27 cellular contexts compared by ENCODE assay signal in the genomic region with DNA sequence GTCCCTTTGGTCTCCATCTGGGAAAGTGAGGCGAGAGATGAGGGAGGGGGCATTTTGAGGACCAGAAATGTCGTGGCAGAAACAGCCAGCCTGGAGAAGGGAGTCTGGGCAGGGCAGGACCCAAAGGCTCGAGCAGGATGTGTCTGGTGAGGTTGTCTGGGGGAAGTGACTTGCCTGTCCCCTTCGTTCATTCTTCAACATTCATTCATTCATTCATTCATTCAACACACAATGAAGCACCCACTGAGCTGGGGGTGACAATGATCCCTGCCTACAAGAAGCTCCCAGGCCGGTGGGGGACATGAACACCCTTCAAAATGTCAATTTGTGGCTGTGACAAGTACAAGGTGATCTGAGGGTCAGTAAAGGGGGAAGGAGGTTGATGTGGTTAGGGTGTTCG.
DNase-seq lines count a peak whose midpoint lies in the region; ATAC-seq and TF ChIP-seq lines count a peak whose summit lies in the region.
"Had no signal": no experiment of that assay in that cellular context is flagged by ENCODE, and none has a peak within 500 bp of the region (broad histone marks: within the 10 kb centered on the region; RNA-seq: fewer than 3 reads in every experiment).

No MANE protein-coding gene starts in this region.

- H4K20me1 ChIP-seq in BLaER1 (peaks cover 8% of the 10 kb centered on the region; the same call in 1 of the 2 replicates), osteoblast (ENCODE audit: insufficient read depth, low read length) (no peaks in the 10 kb centered on the region)

- H3K27ac ChIP-seq in BLaER1 (no peak overlapping the region), caudate nucleus (ENCODE audit: low read depth, low read length) (peak overlapping the region; percentile 14), osteoblast (ENCODE audit: low read depth, low read length) (no peak overlapping the region)
- H3K27ac ChIP-seq: parathyroid adenoma, tibial artery had no signal

- CTCF ChIA-PET in Caco-2 (lab: Charles Lee) = interaction anchor here (0.5 to 0.9 kb wide), 2 partner anchors 80 to 84 kb away, joined by 3 to 6 read pairs; partner anchors contain the start of gene CEBPB

- peaks cover 23% of the 10 kb centered on the region for H3K4me1 Mint-ChIP-seq in Caco-2 (ENCODE audit: low read depth, unreplicated experiment)

- BruUV-seq in Caco-2 (replicated peaks; lab: Mats Ljungman, UMichigan) = no TSS peak

- H3K9me3 Mint-ChIP-seq in Caco-2 (ENCODE audit: unreplicated experiment) = no peaks in the 10 kb centered on the region
- H3K9me3 Mint-ChIP-seq: activated naive CD8-positive, alpha-beta T cell treated with anti-CD3 and anti-CD28 coated beads, Interleukin-2, amount 10 ng/mL, durations not matched to agents 7 days and 5 days had no signal

- no peaks in the 10 kb centered on the region for H3K79me2 ChIP-seq in osteoblast (ENCODE audit: insufficient read depth, low read length)
- H3K79me2 ChIP-seq: parathyroid adenoma had no signal

- TF ChIP-seq CTCF in Caco-2 (IDR thresholded peaks at IDR 0.05; ENCODE audit: insufficient read depth in 1 of 2, low read depth in 1 of 2, low read length in 1 of 2, severe bottlenecking in 1 of 2, unreplicated experiment in 1 of 2) (no peak), osteoblast (IDR thresholded peaks at IDR 0.05; ENCODE audit: extremely low read depth, low read depth, low read length) (no peak)

- H3K9me3 ChIP-seq in BLaER1 (no peaks in the 10 kb centered on the region), Caco-2 (no peaks in the 10 kb centered on the region), osteoblast (ENCODE audit: low read depth, low read length) (no peaks in the 10 kb centered on the region)
- H3K9me3 ChIP-seq: esophagus muscularis mucosa, heart right ventricle, tibial artery had no signal

- H3K27me3 ChIP-seq in BLaER1 = 0 out of 2 replicates have a peak, but pooled peaks cover 9% of the 10 kb centered on the region
- no peaks in the 10 kb centered on the region for H3K27me3 ChIP-seq in Caco-2 (replicated peaks; ENCODE audit: control insufficient read depth, insufficient read depth, low read length)
- no peaks in the 10 kb centered on the region for H3K27me3 ChIP-seq in osteoblast (ENCODE audit: insufficient read depth, low read length)
- H3K27me3 ChIP-seq: heart right ventricle, tibial artery had no signal

- H3K4me3 Mint-ChIP-seq in Caco-2 (ENCODE audit: unreplicated experiment) = no peak overlapping the region
- H3K4me3 Mint-ChIP-seq: activated naive CD8-positive, alpha-beta T cell treated with anti-CD3 and anti-CD28 coated beads, Interleukin-2, amount 10 ng/mL, durations not matched to agents 7 days and 5 days had no signal

- peak overlapping the region; percentile 2 for H3K27ac Mint-ChIP-seq in Caco-2 (ENCODE audit: unreplicated experiment)
- H3K27ac Mint-ChIP-seq: activated naive CD8-positive, alpha-beta T cell treated with anti-CD3 and anti-CD28 coated beads, Interleukin-2, amount 10 ng/mL, durations not matched to agents 7 days and 5 days had no signal

- no peak overlapping the region for H3K9ac ChIP-seq in BLaER1
- H3K9ac ChIP-seq: parathyroid adenoma had no signal

- ATAC-seq in GM21529 (IDR thresholded peaks at IDR 0.05; ENCODE audit: unreplicated experiment) (no peak), HG03460 (IDR thresholded peaks at IDR 0.05; ENCODE audit: unreplicated experiment) (no peak)

- peaks cover 62% of the 10 kb centered on the region for H3K4me1 ChIP-seq in BLaER1
- H3K4me1 ChIP-seq in Caco-2 = peaks cover 21% of the 10 kb centered on the region
- peaks cover 7% of the 10 kb centered on the region for H3K4me1 ChIP-seq in osteoblast (ENCODE audit: insufficient read depth, low read length)
- H3K4me1 ChIP-seq: parathyroid adenoma had no signal

- H3K27me3 Mint-ChIP-seq in Caco-2 (ENCODE audit: insufficient read depth, unreplicated experiment) = no peaks in the 10 kb centered on the region

- H3K4me3 ChIP-seq in BLaER1 (peak overlapping the region; percentile 41; the same call in 1 of the 2 replicates), Caco-2 (ENCODE audit: low read depth, low read length) (no peak overlapping the region), osteoblast (ENCODE audit: insufficient read depth, low read length) (no peak overlapping the region)
- H3K4me3 ChIP-seq: esophagus muscularis mucosa, tibial artery had no signal

- intact Hi-C loops in Caco-2 (cut with micrococcal nuclease; ENCODE audit: unreplicated experiment) = no loop called here

- H3K36me3 Mint-ChIP-seq in Caco-2 (ENCODE audit: insufficient read depth, unreplicated experiment) = no peaks in the 10 kb centered on the region
- H3K36me3 Mint-ChIP-seq: activated naive CD8-positive, alpha-beta T cell treated with anti-CD3 and anti-CD28 coated beads, Interleukin-2, amount 10 ng/mL, durations not matched to agents 7 days and 5 days had no signal

- H3K36me3 ChIP-seq in BLaER1 (no peaks in the 10 kb centered on the region), Caco-2 (ENCODE audit: control insufficient read depth, insufficient read depth, low read length) (no peaks in the 10 kb centered on the region), osteoblast (ENCODE audit: insufficient read depth, low read length) (no peaks in the 10 kb centered on the region)
- H3K36me3 ChIP-seq: esophagus muscularis mucosa, heart right ventricle, tibial artery had no signal

- no peak overlapping the region for H2AFZ ChIP-seq in osteoblast (ENCODE audit: low read length)
- H2AFZ ChIP-seq: parathyroid adenoma had no signal

- DNase-seq in Caco-2 (no peak), caudate nucleus (lab: John Stamatoyannopoulos, UW) (no peak), osteoblast (ENCODE audit: insufficient read length, low spot score, missing footprints) (peak; percentile 43), dermis blood vessel endothelial cell (no peak)
- DNase-seq in activated CD8-positive, alpha-beta memory T cell treated with anti-CD3 and anti-CD28 coated beads for 24 hours = no peak
- DNase-seq: activated CD4-positive, alpha-beta T cell treated with anti-CD3 and anti-CD28 coated beads, Interleukin-2, amount 50 U/mL, for 4 hours; activated CD4-positive, CD25-positive, alpha-beta regulatory T cell; activated gamma-delta T cell treated with Interleukin-2 at 50 U/mL for 16 hours; activated naive CD8-positive, alpha-beta T cell treated with anti-CD3 and anti-CD28 coated beads, Interleukin-2, amount 10 ng/mL, durations not matched to agents 7 days and 5 days; activated T-cell treated with anti-CD3 and anti-CD28 coated beads, Interleukin-2, amount 50 U/mL, for 48 hours; COR-L47; DMS79; foreskin fibroblast; HCEC 1CT; NCI-H1105 treated with DMSO at 0.1 percent for 48 hours; NCI-H187 treated with DMSO at 0.1 percent for 48 hours; NCI-H2171; NCI-H82; stimulated activated CD4-positive, alpha-beta T cell treated with anti-CD3 and anti-CD28 coated beads, Interleukin-2, amount 100 ng/mL, for 24 hours; stimulated activated CD8-positive, alpha-beta memory T cell treated with anti-CD3 and anti-CD28 coated beads, Interleukin-4, amount 100 ng/mL, for 48 hours had no signal

- POLR2A ChIA-PET in Caco-2 (lab: Charles Lee) = no interaction called here

- H3K4me2 ChIP-seq in BLaER1 (peak overlapping the region; percentile 89), osteoblast (ENCODE audit: insufficient read depth, low read length) (no peak overlapping the region)
